18 cellular contexts compared by ENCODE assay signal in genomic region chr6:77450924-77451323, GRCh38. TPM values are rescaled to one million over a fixed set of nuclear protein-coding genes. Genes with fewer than 3 reads are reported as not detected.
DNase-seq lines count a peak whose midpoint lies in the region; ATAC-seq, FAIRE-seq and TF ChIP-seq lines count a peak whose summit lies in the region.
"Had no signal": no experiment of that assay in that cellular context is flagged by ENCODE, and none has a peak within 500 bp of the region (broad histone marks: within the 10 kb centered on the region; RNA-seq: fewer than 3 reads in every experiment).

No MANE protein-coding gene starts in this region.

- no peaks in the 10 kb centered on the region; the same call in 1 of the 2 replicates for H3K27me3 Mint-ChIP-seq in HFFc6 (ENCODE audit: insufficient read depth)

- no peaks in the 10 kb centered on the region for H3K36me3 ChIP-seq in HAP-1 (replicated peaks)
- H3K36me3 ChIP-seq: gastrocnemius medialis, suprapubic skin had no signal

- no peak overlapping the region for H3K4me3 Mint-ChIP-seq in HFFc6
- H3K4me3 Mint-ChIP-seq: activated naive CD4-positive, alpha-beta T cell treated with anti-CD3 and anti-CD28 coated beads for 36 hours; immature natural killer cell; WTC11 had no signal

- POLR2A ChIA-PET in AG04449 (lab: Yijun Ruan, JAX) = no interaction called here

- no peak overlapping the region for H3K4me3 ChIP-seq in AG04449 (ENCODE audit: low read depth, low read length)
- H3K4me3 ChIP-seq in astrocyte of the spinal cord (ENCODE audit: low read depth, low read length) = no peak overlapping the region
- H3K4me3 ChIP-seq in HAP-1 = no peak overlapping the region
- H3K4me3 ChIP-seq: gastrocnemius medialis, mucosa of descending colon, suprapubic skin had no signal

- no peak overlapping the region for H3K27ac Mint-ChIP-seq in HFFc6
- H3K27ac Mint-ChIP-seq: activated naive CD4-positive, alpha-beta T cell treated with anti-CD3 and anti-CD28 coated beads for 36 hours; immature natural killer cell; WTC11 had no signal

- no peaks in the 10 kb centered on the region for H3K9me3 Mint-ChIP-seq in HFFc6
- H3K9me3 Mint-ChIP-seq: activated naive CD4-positive, alpha-beta T cell treated with anti-CD3 and anti-CD28 coated beads for 36 hours; WTC11 had no signal

- no peaks in the 10 kb centered on the region for H3K27me3 ChIP-seq in HAP-1 (ENCODE audit: low read depth)
- H3K27me3 ChIP-seq: gastrocnemius medialis, suprapubic skin had no signal

- CTCF ChIA-PET in AG04449 (lab: Yijun Ruan, JAX) = interaction anchor here (0.6 to 1.3 kb wide), 7 partner anchors 9 to 1521 kb away, joined by 3 to 7 read pairs (median 3); no protein-coding TSS in a partner anchor

- FAIRE-seq in frontal cortex (lab: Jason Lieb, UNC) = peak; percentile 33

- DNase-seq in AG04449 (ENCODE audit: low read depth, low spot score) (no peak), HFFc6 (peak; percentile 30), astrocyte of the spinal cord (ENCODE audit: low read depth, low spot score) (peak; percentile 43), frontal cortex (ENCODE audit: low spot score in 2 of 2) (no peak), NCI-H82 (lab: John Stamatoyannopoulos, UW) (no peak), NOMO-1 (lab: John Stamatoyannopoulos, UW; ENCODE audit: unreplicated experiment in 2 of 2) (no peak), HAP-1 (ENCODE audit: low spot score in 2 of 2) (no peak)
- DNase-seq: activated naive CD4-positive, alpha-beta T cell treated with anti-CD3 and anti-CD28 coated beads for 36 hours; DND-41; gastrocnemius medialis; immature natural killer cell; mucosa of descending colon; NCI-H2107 had no signal

- H3K4me1 ChIP-seq in HAP-1 = no peaks in the 10 kb centered on the region
- H3K4me1 ChIP-seq: gastrocnemius medialis, parathyroid adenoma, suprapubic skin had no signal

- no peaks in the 10 kb centered on the region for H3K36me3 Mint-ChIP-seq in HFFc6 (ENCODE audit: low read depth)
- H3K36me3 Mint-ChIP-seq: immature natural killer cell, WTC11 had no signal

- TF ChIP-seq CTCF in AG04449 (IDR thresholded peaks at IDR 0.05; ENCODE audit: insufficient read depth, low read length, missing control alignments) (peak; percentile 31), HFFc6 (IDR thresholded peaks at IDR 0.05) (peak; percentile 54), astrocyte of the spinal cord (IDR thresholded peaks at IDR 0.05; ENCODE audit: low read depth, low read length) (peak; percentile 41)

- ATAC-seq in HG03354 (IDR thresholded peaks at IDR 0.05; ENCODE audit: poor library complexity, severe bottlenecking, unreplicated experiment) = no peak
- ATAC-seq: gastrocnemius medialis, mucosa of descending colon, WTC11 had no signal

- peaks cover 47% of the 10 kb centered on the region for H3K4me1 Mint-ChIP-seq in HFFc6 (ENCODE audit: low read depth)
- H3K4me1 Mint-ChIP-seq: immature natural killer cell had no signal

- in situ Hi-C loops in astrocyte of the spinal cord (cut with HindIII; ENCODE audit: low sequenced_read_pairs) = no loop called here
- in situ Hi-C loops in HAP-1 (cut with MboI; ENCODE audit: low sequenced_read_pairs) = loop anchor here (25.0 kb wide), 1 partner anchor 1514 kb away; no protein-coding TSS in a partner anchor

- no peaks in the 10 kb centered on the region for H3K9me3 ChIP-seq in HAP-1
- H3K9me3 ChIP-seq: gastrocnemius medialis, mucosa of descending colon, suprapubic skin had no signal

RNA-seq across cellular contexts. Expression of gene HTR1B, which starts 12.4 kb away (rescaled TPM):
- total RNA-seq in HFFc6 (2021; fragmentation: NEBNext Ultra II Directional; extraction: Animal tissue kit (Norgen Biotek cat#: 25700)) = under 1 TPM; 0.14 to 0.87 (median 0.18) TPM
- total RNA-seq in frontal cortex = 5.3 TPM
- total RNA-seq: activated naive CD4-positive, alpha-beta T cell treated with anti-CD3 and anti-CD28 coated beads for 36 hours; gastrocnemius medialis; HT1080 had no signal

Comparison
In these comparisons a context has a peak if more than half of its experiments do, and no peak if none do; other contexts are left out.
1. DNase-seq: peak in HFFc6 (single experiment) and astrocyte of the spinal cord (single experiment); none in AG04449 (single experiment), frontal cortex (0 of 2), NCI-H82 (single experiment), NOMO-1 (0 of 2) and HAP-1 (0 of 2).
2. Peak in every context shown above with its lines, with median percentiles within 50 percentile points of each other: CTCF ChIP-seq.